1 cellular context compared by ENCODE assay signal in genomic region chr17:49191917-49192741, GRCh38.
TF ChIP-seq lines count a peak whose summit lies in the region.

No MANE protein-coding gene starts in this region.

TF ChIP-seq in K562, 482 proteins besides CTCF, POLR2A, EP300 and RAD21 (continued from another document and continues in another):
- TF ChIP-seq, protein P1, sequence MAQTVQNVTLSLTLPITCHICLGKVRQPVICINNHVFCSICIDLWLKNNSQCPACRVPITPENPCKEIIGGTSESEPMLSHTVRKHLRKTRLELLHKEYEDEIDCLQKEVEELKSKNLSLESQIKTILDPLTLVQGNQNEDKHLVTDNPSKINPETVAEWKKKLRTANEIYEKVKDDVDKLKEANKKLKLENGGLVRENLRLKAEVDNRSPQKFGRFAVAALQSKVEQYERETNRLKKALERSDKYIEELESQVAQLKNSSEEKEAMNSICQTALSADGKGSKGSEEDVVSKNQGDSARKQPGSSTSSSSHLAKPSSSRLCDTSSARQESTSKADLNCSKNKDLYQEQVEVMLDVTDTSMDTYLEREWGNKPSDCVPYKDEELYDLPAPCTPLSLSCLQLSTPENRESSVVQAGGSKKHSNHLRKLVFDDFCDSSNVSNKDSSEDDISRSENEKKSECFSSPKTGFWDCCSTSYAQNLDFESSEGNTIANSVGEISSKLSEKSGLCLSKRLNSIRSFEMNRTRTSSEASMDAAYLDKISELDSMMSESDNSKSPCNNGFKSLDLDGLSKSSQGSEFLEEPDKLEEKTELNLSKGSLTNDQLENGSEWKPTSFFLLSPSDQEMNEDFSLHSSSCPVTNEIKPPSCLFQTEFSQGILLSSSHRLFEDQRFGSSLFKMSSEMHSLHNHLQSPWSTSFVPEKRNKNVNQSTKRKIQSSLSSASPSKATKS (CRISPR knock-in tag; IDR thresholded peaks at IDR 0.05): no peak
- no peak for TF ChIP-seq ZNF165 (CRISPR knock-in tag; IDR thresholded peaks at IDR 0.05; ENCODE audit: borderline replicate concordance)
- peak; percentile 89; the same call in 1 of the 2 replicates for TF ChIP-seq SRSF3 (IDR thresholded peaks at IDR 0.05; ENCODE audit: insufficient read depth, low read length)
- TF ChIP-seq FOXP4 (CRISPR knock-in tag; IDR thresholded peaks at IDR 0.05; ENCODE audit: borderline replicate concordance): peak; percentile 76
- TF ChIP-seq, protein P2, sequence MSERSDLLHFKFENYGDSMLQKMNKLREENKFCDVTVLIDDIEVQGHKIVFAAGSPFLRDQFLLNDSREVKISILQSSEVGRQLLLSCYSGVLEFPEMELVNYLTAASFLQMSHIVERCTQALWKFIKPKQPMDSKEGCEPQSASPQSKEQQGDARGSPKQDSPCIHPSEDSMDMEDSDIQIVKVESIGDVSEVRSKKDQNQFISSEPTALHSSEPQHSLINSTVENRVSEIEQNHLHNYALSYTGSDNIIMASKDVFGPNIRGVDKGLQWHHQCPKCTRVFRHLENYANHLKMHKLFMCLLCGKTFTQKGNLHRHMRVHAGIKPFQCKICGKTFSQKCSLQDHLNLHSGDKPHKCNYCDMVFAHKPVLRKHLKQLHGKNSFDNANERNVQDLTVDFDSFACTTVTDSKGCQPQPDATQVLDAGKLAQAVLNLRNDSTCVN (CRISPR knock-in tag; IDR thresholded peaks at IDR 0.05): no peak
- TF ChIP-seq USF2 (CRISPR knock-in tag; IDR thresholded peaks at IDR 0.05): 0 out of 2 replicates have a peak, but pooled peaks have one; percentile 20
- TF ChIP-seq ZNF655 (CRISPR knock-in tag; IDR thresholded peaks at IDR 0.05): no peak
- TF ChIP-seq CHCHD3 (CRISPR knock-in tag; IDR thresholded peaks at IDR 0.05): no peak
- TF ChIP-seq MCM2 (IDR thresholded peaks at IDR 0.05; ENCODE audit: low read depth): no peak
- peak; percentile 56; the same call in 1 of the 2 replicates for TF ChIP-seq ZNF589 (CRISPR knock-in tag; IDR thresholded peaks at IDR 0.05; ENCODE audit: low read depth)
- TF ChIP-seq CHD4 (IDR thresholded peaks at IDR 0.05; ENCODE audit: insufficient read depth, insufficient replicate concordance, low read depth, low read length, poor library complexity, severe bottlenecking): no peak
- no peak for TF ChIP-seq ERF (CRISPR knock-in tag; IDR thresholded peaks at IDR 0.05)
- TF ChIP-seq SRSF9 (IDR thresholded peaks at IDR 0.05; ENCODE audit: borderline replicate concordance, low read depth, low read length): no peak
- TF ChIP-seq YBX1 (IDR thresholded peaks at IDR 0.05): no peak
- no peak for TF ChIP-seq MCM3 (IDR thresholded peaks at IDR 0.05)
- TF ChIP-seq ZNF766 (CRISPR knock-in tag; conservative IDR thresholded peaks at IDR 0.05): peak; percentile 72; the same call in 1 of the 2 replicates
- TF ChIP-seq L3MBTL2 (IDR thresholded peaks at IDR 0.05): peak; percentile 99
- TF ChIP-seq HLTF (IDR thresholded peaks at IDR 0.05): no peak; the same call in 1 of the 2 replicates
- TF ChIP-seq THAP12 (CRISPR knock-in tag; IDR thresholded peaks at IDR 0.05): peak; percentile 18
- TF ChIP-seq SUPT5H (IDR thresholded peaks at IDR 0.05): peak; percentile 64
- TF ChIP-seq DDX20 (tag; IDR thresholded peaks at IDR 0.05; ENCODE audit: low read depth): no peak
- 0 out of 2 replicates have a peak, but pooled peaks have one; percentile 39 for TF ChIP-seq CBX5 (IDR thresholded peaks at IDR 0.05; ENCODE audit: borderline replicate concordance, low read depth)
- no peak for TF ChIP-seq ZFP91 (CRISPR knock-in tag; IDR thresholded peaks at IDR 0.05)
- no peak for TF ChIP-seq POLR2AphosphoS2 (IDR thresholded peaks at IDR 0.05; ENCODE audit: low read length)
- TF ChIP-seq SAFB2 (IDR thresholded peaks at IDR 0.05; ENCODE audit: borderline replicate concordance, low read depth, low read length, severe bottlenecking): no peak
- peak in 1 of 2 experiments; percentile 58; a peak in 1 of 4 replicates for TF ChIP-seq NONO (IDR thresholded peaks at IDR 0.05; ENCODE audit: low read depth in 2 of 2, low read length in 1 of 2)
- 0 out of 2 replicates have a peak, but pooled peaks have one; percentile 23 for TF ChIP-seq REST (CRISPR knock-in tag; IDR thresholded peaks at IDR 0.05; ENCODE audit: low read depth)
- TF ChIP-seq MEIS2 (IDR thresholded peaks at IDR 0.05; ENCODE audit: partially characterized antibody): no peak
- TF ChIP-seq MEF2D (tag; conservative IDR thresholded peaks at IDR 0.05; ENCODE audit: low read depth): no peak; the same call in none of the 2 replicates
- TF ChIP-seq PRPF4 (IDR thresholded peaks at IDR 0.05; ENCODE audit: insufficient read depth, low read depth, low read length, poor library complexity, severe bottlenecking): no peak
- TF ChIP-seq CHAMP1 (IDR thresholded peaks at IDR 0.05): 0 out of 2 replicates have a peak, but pooled peaks have one; percentile 18
- TF ChIP-seq ZNF3 (CRISPR knock-in tag; IDR thresholded peaks at IDR 0.05): no peak
- no peak for TF ChIP-seq MCM7 (IDR thresholded peaks at IDR 0.05)
- TF ChIP-seq NR1H2 (CRISPR knock-in tag; IDR thresholded peaks at IDR 0.05): peak; percentile 66; the same call in 1 of the 2 replicates
- no peak for TF ChIP-seq PURB (CRISPR knock-in tag; IDR thresholded peaks at IDR 0.05; ENCODE audit: low read depth)
- TF ChIP-seq CCAR2 (IDR thresholded peaks at IDR 0.05; ENCODE audit: low read depth, low read length): no peak
- TF ChIP-seq TARDBP (IDR thresholded peaks at IDR 0.05): peak; percentile 36
- TF ChIP-seq ZNF780A (CRISPR knock-in tag; IDR thresholded peaks at IDR 0.05): no peak
- TF ChIP-seq ZEB2 (IDR thresholded peaks at IDR 0.05): no peak; the same call in 1 of the 2 replicates
- peak; percentile 88 for TF ChIP-seq ZNF395 (CRISPR knock-in tag; IDR thresholded peaks at IDR 0.05)
- TF ChIP-seq ZNF79 (CRISPR knock-in tag; IDR thresholded peaks at IDR 0.05; ENCODE audit: low read depth): no peak
- no peak for TF ChIP-seq XRCC3 (IDR thresholded peaks at IDR 0.05)
- peak; percentile 21 for TF ChIP-seq CCNT2 (IDR thresholded peaks at IDR 0.05; ENCODE audit: borderline replicate concordance, extremely low read depth, insufficient read length, low read depth, low read length)
- no peak for TF ChIP-seq ZNF23 (CRISPR knock-in tag; IDR thresholded peaks at IDR 0.05)
- no peak for TF ChIP-seq TAF15 (IDR thresholded peaks at IDR 0.05; ENCODE audit: low read depth, low read length)
